Comparison of ENCODE assay signal across 21 cellular contexts in the genomic region with DNA sequence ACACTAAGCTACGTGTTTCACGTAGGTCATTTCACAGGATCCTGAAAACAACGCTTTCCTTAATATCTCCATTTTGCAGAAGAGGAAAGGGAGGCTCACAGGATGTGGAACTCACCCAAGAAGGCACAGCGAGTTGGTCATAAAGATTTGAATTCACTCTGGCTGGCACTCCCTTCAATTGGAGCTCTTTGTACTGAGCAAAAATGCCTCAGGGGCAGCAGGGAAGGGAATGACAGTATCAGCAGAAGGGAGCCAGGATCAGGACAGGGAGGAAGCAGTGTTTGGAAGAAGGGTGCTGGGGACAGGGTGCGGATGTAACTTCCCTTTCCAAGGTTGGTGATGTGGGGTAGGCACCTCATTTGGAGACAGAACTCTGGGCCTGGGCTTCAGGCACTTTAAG. TPM values are rescaled to one million over a fixed set of nuclear protein-coding genes. Genes with fewer than 3 reads are reported as not detected.
DNase-seq lines count a peak whose midpoint lies in the region; ATAC-seq, FAIRE-seq and TF ChIP-seq lines count a peak whose summit lies in the region.
"Had no signal": no experiment of that assay in that cellular context is flagged by ENCODE, and none has a peak within 500 bp of the region (broad histone marks: within the 10 kb centered on the region; RNA-seq: fewer than 3 reads in every experiment).

No MANE protein-coding gene starts in this region.

- peak overlapping the region; percentile 35 for H2AFZ ChIP-seq in endothelial cell of umbilical vein (ENCODE audit: low read depth, low read length)

- ATAC-seq in activated T-cell treated with anti-CD3 and anti-CD28 coated beads, Interleukin-2, amount 50 U/mL, for 4 hours, result no peak
- ATAC-seq: left colon had no signal

- H3K9me1 ChIP-seq in endothelial cell of umbilical vein (replicated peaks; ENCODE audit: control insufficient read depth, extremely low read depth, insufficient read depth, low read length), result no peaks in the 10 kb centered on the region

- H3K9me3 Mint-ChIP-seq in activated T-cell treated with anti-CD3 and anti-CD28 coated beads, Interleukin-2, amount 50 U/mL, for 4 hours, result no peaks in the 10 kb centered on the region
- no peaks in the 10 kb centered on the region for H3K9me3 Mint-ChIP-seq in osteocyte (ENCODE audit: unreplicated experiment)

- H3K27me3 Mint-ChIP-seq in activated T-cell treated with anti-CD3 and anti-CD28 coated beads, Interleukin-2, amount 50 U/mL, for 4 hours (ENCODE audit: low read depth), result no peaks in the 10 kb centered on the region
- peaks cover 3% of the 10 kb centered on the region for H3K27me3 Mint-ChIP-seq in osteocyte (ENCODE audit: unreplicated experiment)

- TF ChIP-seq CTCF in endothelial cell of umbilical vein (IDR thresholded peaks at IDR 0.05; ENCODE audit: extremely low read depth in 1 of 2, insufficient read depth in 1 of 2, low read depth in 1 of 2, low read length in 2 of 2) (no peak), osteocyte (IDR thresholded peaks at IDR 0.05) (no peak)

- H3K27ac ChIP-seq in endothelial cell of umbilical vein (ENCODE audit: insufficient read depth, low read depth, low read length), result no peak overlapping the region
- H3K27ac ChIP-seq: hepatocyte had no signal

- no TSS peak for BruUV-seq in endothelial cell of umbilical vein (replicated peaks; lab: Mats Ljungman, UMichigan)

- no peaks in the 10 kb centered on the region for H3K27me3 ChIP-seq in endothelial cell of umbilical vein (ENCODE audit: control insufficient read depth in 2 of 2, insufficient read depth in 2 of 2, low read length in 2 of 2)
- H3K27me3 ChIP-seq: tibial nerve had no signal

- H3K4me1 Mint-ChIP-seq in activated T-cell treated with anti-CD3 and anti-CD28 coated beads, Interleukin-2, amount 50 U/mL, for 4 hours (ENCODE audit: low read depth), result peaks cover 31% of the 10 kb centered on the region
- peaks cover 30% of the 10 kb centered on the region for H3K4me1 Mint-ChIP-seq in osteocyte (ENCODE audit: unreplicated experiment)

- H3K4me3 Mint-ChIP-seq in activated T-cell treated with anti-CD3 and anti-CD28 coated beads, Interleukin-2, amount 50 U/mL, for 4 hours, result peak overlapping the region; percentile 57
- H3K4me3 Mint-ChIP-seq in osteocyte (ENCODE audit: unreplicated experiment), result peak overlapping the region; percentile 41

- no peak for DNase-seq in activated T-cell treated with anti-CD3 and anti-CD28 coated beads, Interleukin-2, amount 50 U/mL, for 4 hours
- DNase-seq in activated T-cell treated with anti-CD3 and anti-CD28 coated beads, Interleukin-2, amount 50 U/mL, for 1 hour, result no peak
- peak; percentile 23 for DNase-seq in M059J (ENCODE audit: low read depth)
- DNase-seq in endothelial cell of umbilical vein (ENCODE audit: low read depth, low spot score), result peak; percentile 30
- DNase-seq in osteocyte (ENCODE audit: extremely low spot score, unreplicated experiment), result no peak
- no peak for DNase-seq in T-helper 9 cell
- DNase-seq in midbrain (lab: John Stamatoyannopoulos, UW), result no peak
- DNase-seq in effector CD8-positive, alpha-beta T cell (lab: John Stamatoyannopoulos, UW), result no peak
- DNase-seq: activated CD8-positive, alpha-beta memory T cell treated with anti-CD3 and anti-CD28 coated beads, Interleukin-2, amount 50 U/mL, for 4 hours; Karpas-422; NCI-H1436 treated with DMSO at 0.1 percent for 48 hours; NCI-H524 treated with DMSO at 0.1 percent for 48 hours; OCI-M1; sigmoid colon; stimulated activated CD4-positive, alpha-beta T cell treated with anti-CD3 and anti-CD28 coated beads, Interleukin-4, amount 100 ng/mL, for 1 hour; WERI-Rb-1 had no signal

- H3K4me3 ChIP-seq in endothelial cell of umbilical vein (replicated peaks in 1 of 3; ENCODE audit: insufficient read depth in 1 of 3, low read depth in 1 of 3, low read length in 3 of 3), result no peak overlapping the region

- intact Hi-C loops in endothelial cell of umbilical vein (cut with micrococcal nuclease), result no loop called here

- CTCF ChIA-PET in endothelial cell of umbilical vein (lab: Charles Lee), result interaction anchor here (1.0 to 1.8 kb wide), 2 partner anchors 80 to 107 kb away, joined by 3 to 20 read pairs; no protein-coding TSS in a partner anchor

- peaks cover 0 to 5% of the 10 kb centered on the region in 2 experiments for H3K36me3 ChIP-seq in endothelial cell of umbilical vein (ENCODE audit: control insufficient read depth in 2 of 2, extremely low read depth in 1 of 2, insufficient read depth in 2 of 2, low read length in 2 of 2)
- H3K36me3 ChIP-seq: esophagus muscularis mucosa, sigmoid colon, tibial nerve had no signal

- no peak for FAIRE-seq in endothelial cell of umbilical vein (lab: Jason Lieb, UNC)
- FAIRE-seq: GM18507 had no signal

- peaks cover 26% of the 10 kb centered on the region for H3K4me1 ChIP-seq in endothelial cell of umbilical vein (ENCODE audit: control insufficient read depth, extremely low read depth, insufficient read depth, low read length)

- no peak for TF ChIP-seq POLR2A in endothelial cell of umbilical vein (IDR thresholded peaks at IDR 0.05; ENCODE audit: low read depth, low read length)

- no peaks in the 10 kb centered on the region for H3K9me3 ChIP-seq in endothelial cell of umbilical vein (replicated peaks; ENCODE audit: control insufficient read depth, insufficient read depth, low read length)
- H3K9me3 ChIP-seq: esophagus muscularis mucosa, sigmoid colon, tibial nerve had no signal

- dilution Hi-C loops in endothelial cell of umbilical vein (cut with MboI; ENCODE audit: extremely low pct_ligation_motif_present, low sequenced_read_pairs), result no loop called here

- no peaks in the 10 kb centered on the region for H4K20me1 ChIP-seq in endothelial cell of umbilical vein (replicated peaks; ENCODE audit: control insufficient read depth, extremely low read depth, insufficient read depth, low read length)

- H3K36me3 Mint-ChIP-seq in activated T-cell treated with anti-CD3 and anti-CD28 coated beads, Interleukin-2, amount 50 U/mL, for 4 hours (ENCODE audit: insufficient read depth), result peaks cover 12% of the 10 kb centered on the region
- peaks cover 7% of the 10 kb centered on the region for H3K36me3 Mint-ChIP-seq in osteocyte (ENCODE audit: unreplicated experiment)

- peaks cover 28% of the 10 kb centered on the region for H3K79me2 ChIP-seq in endothelial cell of umbilical vein (ENCODE audit: control insufficient read depth, insufficient read depth, low read length)

- H3K9ac ChIP-seq in endothelial cell of umbilical vein (replicated peaks; ENCODE audit: extremely low read depth, insufficient read depth, low read length), result no peak overlapping the region

- POLR2A ChIA-PET in endothelial cell of umbilical vein (lab: Charles Lee), result no interaction called here

- no peak overlapping the region for H3K4me2 ChIP-seq in endothelial cell of umbilical vein (ENCODE audit: insufficient read depth, low read length)

- H3K27ac Mint-ChIP-seq in osteocyte (ENCODE audit: unreplicated experiment), result no peak overlapping the region

TF ChIP-seq in endothelial cell of umbilical vein, 7 proteins besides CTCF, POLR2A, EP300 and RAD21:
- TF ChIP-seq, protein P1, sequence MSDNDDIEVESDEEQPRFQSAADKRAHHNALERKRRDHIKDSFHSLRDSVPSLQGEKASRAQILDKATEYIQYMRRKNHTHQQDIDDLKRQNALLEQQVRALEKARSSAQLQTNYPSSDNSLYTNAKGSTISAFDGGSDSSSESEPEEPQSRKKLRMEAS (IDR thresholded peaks at IDR 0.05; ENCODE audit: insufficient read depth, insufficient read length), result no peak
- TF ChIP-seq JUN (IDR thresholded peaks at IDR 0.05; ENCODE audit: borderline replicate concordance, insufficient read depth, insufficient read length, low read depth), result no peak
- no peak for TF ChIP-seq POLR2AphosphoS5 (IDR thresholded peaks at IDR 0.05; ENCODE audit: insufficient read depth, low read depth, low read length)
- no peak for TF ChIP-seq MYC (IDR thresholded peaks at IDR 0.05; ENCODE audit: low read depth, low read length)
- TF ChIP-seq FOS (IDR thresholded peaks at IDR 0.05; ENCODE audit: borderline replicate concordance, insufficient read depth, low read length), result no peak
- TF ChIP-seq EZH2 (IDR thresholded peaks at IDR 0.05; ENCODE audit: borderline replicate concordance, low read depth, low read length, severe bottlenecking), result no peak
- TF ChIP-seq GATA2 (IDR thresholded peaks at IDR 0.05; ENCODE audit: insufficient read depth, insufficient read length, low read depth, low read length), result no peak

RNA-seq across cellular contexts. Expression of a gene that starts 1.1 kb away (rescaled TPM):
- total RNA-seq in activated T-cell treated with anti-CD3 and anti-CD28 coated beads, Interleukin-2, amount 50 U/mL, for 4 hours, result 100 to 1,000 TPM; 105 to 116 (median 112) TPM
- 0.47 and 1.2 TPM in 2 replicates for total RNA-seq in M059J (2014; rRNA removed; shearing (Covaris generic))
- 86.5 and 101 TPM in 2 replicates for total RNA-seq in endothelial cell of umbilical vein
- 61.2 and 63.9 TPM in 2 replicates for polyA plus RNA-seq in endothelial cell of umbilical vein
- 53.7 and 67.6 TPM in 2 replicates for polyA plus RNA-seq in endothelial cell of umbilical vein (2011; cell fraction: cytosol; rRNA removed)
- polyA plus RNA-seq in endothelial cell of umbilical vein (2011; cell fraction: nucleus; rRNA removed), result 62.9 and 68.0 TPM in 2 replicates
- 71.0 and 77.4 TPM in 2 replicates for polyA plus RNA-seq in endothelial cell of umbilical vein (2012)
- 219 and 220 TPM in 2 replicates for polyA minus RNA-seq in endothelial cell of umbilical vein
- polyA minus RNA-seq in endothelial cell of umbilical vein (2011; cell fraction: cytosol; rRNA and poly(A)+ RNA removed), result 0.51 TPM
- polyA minus RNA-seq in endothelial cell of umbilical vein (2011; cell fraction: nucleus; rRNA and poly(A)+ RNA removed), result 91.7 and 129 TPM in 2 replicates
- total RNA-seq in osteocyte, result 63.1 and 68.2 TPM in 2 replicates

Comparison
In these comparisons a context has a peak if more than half of its experiments do, and no peak if none do; other contexts are left out.
1. DNase-seq: peak in M059J (single experiment) and endothelial cell of umbilical vein (single experiment); none in activated T-cell treated with anti-CD3 and anti-CD28 coated beads, Interleukin-2, amount 50 U/mL, for 4 hours (single experiment), activated T-cell treated with anti-CD3 and anti-CD28 coated beads, Interleukin-2, amount 50 U/mL, for 1 hour (single experiment), osteocyte (single experiment), T-helper 9 cell (single experiment), midbrain (single experiment) and effector CD8-positive, alpha-beta T cell (single experiment).
2. RNA of a gene that starts 1.1 kb away (total RNA-seq): 105 to 116 TPM in activated T-cell treated with anti-CD3 and anti-CD28 coated beads, Interleukin-2, amount 50 U/mL, for 4 hours, 86.5 to 101 TPM in endothelial cell of umbilical vein and 63.1 to 68.2 TPM in osteocyte; 0.47 to 1.2 TPM in M059J; every median in the first group is over 10 times any median in the second.